Comparison of ENCODE assay signal across 1 cellular context in genomic region chr12:32107376-32108267, GRCh38.
TF ChIP-seq lines count a peak whose summit lies in the region.

No MANE protein-coding gene starts in this region.

TF ChIP-seq in HEK293, 187 proteins besides CTCF, POLR2A, EP300 and RAD21 (continued from another document and continues in another):
- TF ChIP-seq PRDM4 (tag by site-specific recombination; IDR thresholded peaks at IDR 0.05) (no peak), YY1 (tag by site-specific recombination; IDR thresholded peaks at IDR 0.05) (no peak), ZNF692 (tag by site-specific recombination; IDR thresholded peaks at IDR 0.05) (0 out of 2 replicates have a peak, but pooled peaks have one; percentile 37), ZNF530 (tag by site-specific recombination; IDR thresholded peaks at IDR 0.05; ENCODE audit: low read depth) (no peak), ZNF610 (tag by site-specific recombination; IDR thresholded peaks at IDR 0.05; ENCODE audit: borderline replicate concordance) (no peak), ZXDB (tag by site-specific recombination; IDR thresholded peaks at IDR 0.05) (0 out of 2 replicates have a peak, but pooled peaks have one; percentile 39), PRDM2 (tag by site-specific recombination; IDR thresholded peaks at IDR 0.05; ENCODE audit: borderline replicate concordance) (no peak), GFI1B (tag by site-specific recombination; IDR thresholded peaks at IDR 0.05) (peak; percentile 64), GLI4 (tag by site-specific recombination; IDR thresholded peaks at IDR 0.05) (no peak), ZIC2 (tag by site-specific recombination; IDR thresholded peaks at IDR 0.05) (no peak), ZNF521 (tag by site-specific recombination; IDR thresholded peaks at IDR 0.05) (no peak), YY2 (tag by site-specific recombination; IDR thresholded peaks at IDR 0.05) (no peak), ZNF433 (tag by site-specific recombination; IDR thresholded peaks at IDR 0.05; ENCODE audit: low read depth) (no peak), ZNF37A (tag by site-specific recombination; IDR thresholded peaks at IDR 0.05) (no peak), ZNF335 (tag by site-specific recombination; conservative IDR thresholded peaks at IDR 0.05) (peak; percentile 51), ZSCAN30 (tag by site-specific recombination; IDR thresholded peaks at IDR 0.05) (peak; percentile 10; the same call in 1 of the 2 replicates), ZNF239 (tag by site-specific recombination; IDR thresholded peaks at IDR 0.05) (no peak), AEBP2 (tag by site-specific recombination; IDR thresholded peaks at IDR 0.05; ENCODE audit: borderline replicate concordance) (no peak), PRDM1 (tag by site-specific recombination; IDR thresholded peaks at IDR 0.05) (no peak), ZNF776 (tag by site-specific recombination; IDR thresholded peaks at IDR 0.05; ENCODE audit: borderline replicate concordance) (no peak), ZNF404 (tag by site-specific recombination; IDR thresholded peaks at IDR 0.05) (no peak), ZNF768 (tag by site-specific recombination; IDR thresholded peaks at IDR 0.05) (no peak), ZBTB49 (tag by site-specific recombination; IDR thresholded peaks at IDR 0.05; ENCODE audit: low read depth) (no peak), HIC1 (tag by site-specific recombination; IDR thresholded peaks at IDR 0.05) (0 out of 2 replicates have a peak, but pooled peaks have one; percentile 34), ZNF624 (tag by site-specific recombination; IDR thresholded peaks at IDR 0.05) (no peak), ZBTB6 (tag by site-specific recombination; IDR thresholded peaks at IDR 0.05) (no peak), ZBTB1 (tag by site-specific recombination; IDR thresholded peaks at IDR 0.05) (no peak), ZNF366 (tag by site-specific recombination; conservative IDR thresholded peaks at IDR 0.05) (0 out of 2 replicates have a peak, but pooled peaks have one; percentile 24), ZBTB48 (tag by site-specific recombination; IDR thresholded peaks at IDR 0.05) (no peak; the same call in 1 of the 2 replicates), ZNF48 (tag by site-specific recombination; IDR thresholded peaks at IDR 0.05) (no peak), ZNF548 (tag by site-specific recombination; IDR thresholded peaks at IDR 0.05) (no peak), ZBTB44 (tag by site-specific recombination; IDR thresholded peaks at IDR 0.05) (no peak), ZFP3 (tag by site-specific recombination; IDR thresholded peaks at IDR 0.05; ENCODE audit: low read depth) (no peak), TRIM28 (IDR thresholded peaks at IDR 0.05; ENCODE audit: borderline replicate concordance, low read length) (no peak; the same call in 1 of the 2 replicates), ZNF155 (tag by site-specific recombination; IDR thresholded peaks at IDR 0.05) (no peak), ZNF138 (tag by site-specific recombination; IDR thresholded peaks at IDR 0.05; ENCODE audit: borderline replicate concordance) (no peak), KLF1 (tag by site-specific recombination; IDR thresholded peaks at IDR 0.05) (no peak), ZNF140 (tag by site-specific recombination; IDR thresholded peaks at IDR 0.05) (no peak), ZNF585B (tag by site-specific recombination; IDR thresholded peaks at IDR 0.05) (no peak), ZNF391 (tag by site-specific recombination; IDR thresholded peaks at IDR 0.05; ENCODE audit: borderline replicate concordance, low read depth) (no peak), ZNF341 (tag by site-specific recombination; IDR thresholded peaks at IDR 0.05; ENCODE audit: low read depth) (no peak), ZBTB26 (tag by site-specific recombination; optimal IDR thresholded peaks at IDR 0.05) (no peak)
